ENCODE assay signal across 11 cellular contexts in the genomic region with DNA sequence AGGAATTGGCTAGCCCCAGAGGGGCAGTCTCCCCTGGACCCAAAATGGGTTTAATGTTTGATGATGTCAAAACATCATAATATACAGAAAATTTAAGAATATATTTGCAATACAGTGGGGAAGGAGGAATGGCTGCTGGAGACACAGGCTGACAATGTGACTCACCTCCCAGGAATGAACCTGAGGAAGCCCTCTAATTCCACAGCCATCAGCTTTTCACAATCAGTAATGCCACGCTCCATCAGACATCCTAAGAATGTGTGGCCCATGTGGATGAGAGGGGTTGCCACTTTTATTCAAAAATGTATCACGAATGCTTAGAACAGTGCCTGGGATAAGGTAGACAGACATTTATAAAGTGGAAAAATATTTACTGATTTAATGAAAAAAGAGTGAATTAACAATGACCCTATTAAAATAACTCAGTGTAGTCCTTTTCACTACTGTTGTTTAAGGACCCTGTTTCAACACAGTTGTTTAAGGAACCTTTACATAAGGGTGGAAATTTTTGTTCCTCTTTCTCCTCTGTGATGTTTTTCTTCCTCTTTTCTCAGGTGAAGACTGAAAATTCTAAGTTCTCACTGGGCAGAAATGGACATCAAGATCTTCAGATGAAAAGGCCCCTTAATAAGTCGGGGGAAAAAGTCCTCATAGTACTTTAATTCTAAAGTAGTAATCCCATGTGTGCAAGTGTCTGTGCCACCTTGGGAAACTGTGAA. TPM values are rescaled to one million over a fixed set of nuclear protein-coding genes. Genes with fewer than 3 reads are reported as not detected.
DNase-seq lines count a peak whose midpoint lies in the region; ATAC-seq, FAIRE-seq and TF ChIP-seq lines count a peak whose summit lies in the region.
"Had no signal": no experiment of that assay in that cellular context is flagged by ENCODE, and none has a peak within 500 bp of the region (broad histone marks: within the 10 kb centered on the region; RNA-seq: fewer than 3 reads in every experiment).

No MANE protein-coding gene starts in this region.

- no peak for TF ChIP-seq CTCF in OCI-LY1 (IDR thresholded peaks at IDR 0.05; ENCODE audit: low read length)

- H3K79me2 ChIP-seq in OCI-LY1 (ENCODE audit: insufficient read depth, low read length) = no peaks in the 10 kb centered on the region

- H3K36me3 ChIP-seq in OCI-LY1 (ENCODE audit: insufficient read depth, low read length) = no peaks in the 10 kb centered on the region; the same call in 1 of the 2 replicates
- no peaks in the 10 kb centered on the region for H3K36me3 ChIP-seq in HAP-1 (replicated peaks)
- H3K36me3 ChIP-seq: pancreas had no signal

- peaks cover 0 to 4% (median 0%) of the 10 kb centered on the region in 7 donors for H3K9me3 Mint-ChIP-seq in naive B cell
- H3K9me3 Mint-ChIP-seq: activated naive CD4-positive, alpha-beta T cell treated with anti-CD3 and anti-CD28 coated beads for 36 hours had no signal

- peaks cover 68 to 73% (median 70%) of the 10 kb centered on the region in 3 donors for H3K4me1 Mint-ChIP-seq in naive B cell

- peak overlapping the region; percentile 36 to 99 (median 94) for H3K27ac Mint-ChIP-seq in naive B cell
- H3K27ac Mint-ChIP-seq: activated naive CD4-positive, alpha-beta T cell treated with anti-CD3 and anti-CD28 coated beads for 36 hours had no signal

- H2AFZ ChIP-seq in OCI-LY1 (ENCODE audit: low read length) = no peak overlapping the region

- peak overlapping the region; percentile 98 for H3K27ac ChIP-seq in OCI-LY1 (ENCODE audit: low read depth, low read length, poor library complexity, severe bottlenecking)
- H3K27ac ChIP-seq: pancreas had no signal

- no peaks in the 10 kb centered on the region for H3K9me2 ChIP-seq in OCI-LY1 (ENCODE audit: low read depth, low read length)

- H3K4me2 ChIP-seq in OCI-LY1 (ENCODE audit: low read length) = peak overlapping the region; percentile 57

- 0 out of 2 replicates have a peak, but pooled peaks cover 3% of the 10 kb centered on the region for H3F3A ChIP-seq in OCI-LY1 (ENCODE audit: insufficient read depth, low read length)

- peak overlapping the region; percentile 5; the same call in 1 of the 2 replicates for H3K9ac ChIP-seq in OCI-LY1 (ENCODE audit: low read length)

- peak overlapping the region in 7 of 8 donors; percentile 40 to 71 (median 53) for H3K4me3 Mint-ChIP-seq in naive B cell
- H3K4me3 Mint-ChIP-seq: activated naive CD4-positive, alpha-beta T cell treated with anti-CD3 and anti-CD28 coated beads for 36 hours had no signal

- H3K4me1 ChIP-seq in OCI-LY1 (ENCODE audit: insufficient read depth, low read length, severe bottlenecking) (peaks cover 59% of the 10 kb centered on the region), HAP-1 (no peaks in the 10 kb centered on the region)
- H3K4me1 ChIP-seq: pancreas had no signal

- H3K27me3 ChIP-seq in OCI-LY1 (ENCODE audit: insufficient read depth, low read length) (no peaks in the 10 kb centered on the region), HAP-1 (ENCODE audit: low read depth) (no peaks in the 10 kb centered on the region)
- H3K27me3 ChIP-seq: pancreas had no signal

- DNase-seq in GM19239 (ENCODE audit: insufficient read length, low spot score) (no peak), dedifferentiated amniotic fluid mesenchymal stem cell (ENCODE audit: extremely low spot score) (peak; percentile 36), naive B cell (peak; percentile 55), HAP-1 (ENCODE audit: low spot score in 2 of 2) (no peak), DMS79 treated with DMSO at 0.1 percent for 48 hours (lab: John Stamatoyannopoulos, UW) (no peak), GM19240 (ENCODE audit: insufficient read length, low spot score) (no peak)
- DNase-seq: activated naive CD4-positive, alpha-beta T cell treated with anti-CD3 and anti-CD28 coated beads for 36 hours; NCI-H2107; pancreas had no signal

- in situ Hi-C loops in HAP-1 (cut with MboI; ENCODE audit: low sequenced_read_pairs) = no loop called here

- H4K20me1 ChIP-seq in OCI-LY1 (ENCODE audit: insufficient read depth, low read length) = no peaks in the 10 kb centered on the region

- H3K9me3 ChIP-seq in OCI-LY1 (ENCODE audit: low read length) = no peaks in the 10 kb centered on the region
- H3K9me3 ChIP-seq in HAP-1 = no peaks in the 10 kb centered on the region
- H3K9me3 ChIP-seq: pancreas had no signal

- peaks cover 0 to 4% (median 0%) of the 10 kb centered on the region in 3 donors for H3K27me3 Mint-ChIP-seq in naive B cell

- H3K4me3 ChIP-seq in OCI-LY1 (ENCODE audit: low read depth, low read length, poor library complexity, severe bottlenecking) = no peak overlapping the region
- H3K4me3 ChIP-seq in HAP-1 = no peak overlapping the region
- H3K4me3 ChIP-seq: pancreas had no signal

- ATAC-seq in naive B cell (ENCODE audit: low read depth in 2 of 2) (peak; percentile 8 to 22), GM21529 (IDR thresholded peaks at IDR 0.05; ENCODE audit: unreplicated experiment) (no peak)

- FAIRE-seq in GM19239 (lab: Jason Lieb, UNC) = peak; percentile 77
- FAIRE-seq: pancreas had no signal

- no peaks in the 10 kb centered on the region for H3K36me3 Mint-ChIP-seq in naive B cell

RNA-seq across cellular contexts. Expression of gene TMEM163, which starts 17.5 kb away (rescaled TPM):
- 1 to 10 TPM in 1 of 6 donors, under 1 TPM in 5; 0.33 to 1.0 (median 0.47) TPM for polyA plus RNA-seq in naive B cell (ENCODE audit: low read depth in 6 of 6)

Comparison
In these comparisons a context has a peak if more than half of its experiments do, and no peak if none do; other contexts are left out.
1. DNase-seq: peak in dedifferentiated amniotic fluid mesenchymal stem cell (single experiment) and naive B cell (single experiment); none in GM19239 (single experiment), HAP-1 (0 of 2), DMS79 treated with DMSO at 0.1 percent for 48 hours (single experiment) and GM19240 (single experiment).